ENCODE assay signal across 24 cellular contexts in genomic region chr18:22783662-22784076, GRCh38.
DNase-seq lines count a peak whose midpoint lies in the region; ATAC-seq, FAIRE-seq and TF ChIP-seq lines count a peak whose summit lies in the region.
"Had no signal": no experiment of that assay in that cellular context is flagged by ENCODE, and none has a peak within 500 bp of the region (broad histone marks: within the 10 kb centered on the region; RNA-seq: fewer than 3 reads in every experiment).

No MANE protein-coding gene starts in this region.

- CTCF ChIA-PET in WTC11 (lab: Charles Lee): no interaction called here

- H3K23ac ChIP-seq in neuronal stem cell (ENCODE audit: low read depth, low read length, poor library complexity): no peak overlapping the region

- H3K9me2 ChIP-seq in GM23338 (ENCODE audit: insufficient read depth) (peaks cover 7% of the 10 kb centered on the region), hepatocyte (replicated peaks; ENCODE audit: insufficient read depth) (no peaks in the 10 kb centered on the region)

- WGBS in hepatocyte (ENCODE audit: low lambda C conversion rate, missing lambda C conversion rate): 65% methylated on average over 4 of the region's 4 CpGs
- WGBS in neuronal stem cell (ENCODE audit: extremely low coverage in 2 of 2, insufficient read length in 2 of 2, insufficient replicate concordance in 1 of 2), 2 donors: no CpG with 5 or more reads among the region's 4 CpGs
- WGBS in right cardiac atrium: 69% methylated on average over 4 of the region's 4 CpGs

- H4K91ac ChIP-seq in neuronal stem cell (ENCODE audit: low read depth, low read length, poor library complexity): no peak overlapping the region

- no peak overlapping the region for H2BK15ac ChIP-seq in neuronal stem cell (ENCODE audit: low read length)

- H3K9me3 ChIP-seq in hepatocyte (ENCODE audit: low read depth) (no peaks in the 10 kb centered on the region), neuronal stem cell (replicated peaks in 1 of 2; ENCODE audit: control insufficient read depth in 2 of 2, insufficient read depth in 1 of 2, low read depth in 1 of 2, low read length in 2 of 2) (no peaks in the 10 kb centered on the region), right cardiac atrium (ENCODE audit: control insufficient read depth, low read length) (no peaks in the 10 kb centered on the region)
- H3K9me3 ChIP-seq: BE2C, MG63, SJSA1 had no signal

- intact Hi-C loops in right cardiac atrium (cut with DNase I): no loop called here

- H3K4me1 ChIP-seq in GM23338 (ENCODE audit: insufficient read depth): no peaks in the 10 kb centered on the region
- no peaks in the 10 kb centered on the region for H3K4me1 ChIP-seq in hepatocyte (ENCODE audit: insufficient read depth)
- H3K4me1 ChIP-seq in neuronal stem cell (ENCODE audit: control insufficient read depth in 2 of 2, insufficient read depth in 1 of 2, low read depth in 1 of 2, low read length in 2 of 2): peaks cover 0 to 9% of the 10 kb centered on the region in 2 donors
- no peaks in the 10 kb centered on the region for H3K4me1 ChIP-seq in right cardiac atrium (ENCODE audit: control insufficient read depth, insufficient read depth, low read length)
- H3K4me1 ChIP-seq: BE2C, SJSA1 had no signal

- ATAC-seq in GM23338 (peak; percentile 74), WTC11 (peak; percentile 76), right cardiac atrium (no peak)

- H3K4me1 Mint-ChIP-seq in GM23338: no peaks in the 10 kb centered on the region; the same call in 2 of the 3 replicates
- H3K4me1 Mint-ChIP-seq in WTC11: no peaks in the 10 kb centered on the region
- H3K4me1 Mint-ChIP-seq: CD14-positive monocyte; CD8-positive, alpha-beta memory T cell had no signal

- H3K36me3 ChIP-seq in GM23338 (ENCODE audit: insufficient read depth) (no peaks in the 10 kb centered on the region), hepatocyte (replicated peaks; ENCODE audit: insufficient read depth, low read depth) (no peaks in the 10 kb centered on the region), neuronal stem cell (replicated peaks in 1 of 2; ENCODE audit: control insufficient read depth in 2 of 2, insufficient read depth in 2 of 2, low read length in 2 of 2) (no peaks in the 10 kb centered on the region)
- H3K36me3 ChIP-seq: BE2C, MG63, SJSA1 had no signal

- H3F3A ChIP-seq in GM23338 (replicated peaks; ENCODE audit: low read depth): no peaks in the 10 kb centered on the region

- H3K4me2 ChIP-seq in GM23338 (no peak overlapping the region), hepatocyte (no peak overlapping the region), neuronal stem cell (ENCODE audit: insufficient read depth, low read length, poor library complexity, severe bottlenecking) (no peak overlapping the region)

- no peaks in the 10 kb centered on the region for H4K20me1 ChIP-seq in GM23338 (replicated peaks; ENCODE audit: insufficient read depth)
- no peaks in the 10 kb centered on the region for H4K20me1 ChIP-seq in hepatocyte (ENCODE audit: insufficient read depth, poor library complexity, severe bottlenecking)

- H3K27me3 ChIP-seq in GM23338 (ENCODE audit: insufficient read depth) (no peaks in the 10 kb centered on the region), hepatocyte (no peaks in the 10 kb centered on the region), neuronal stem cell (ENCODE audit: control insufficient read depth in 3 of 3, insufficient read depth in 3 of 3, low read depth in 1 of 3, low read length in 3 of 3) (no peaks in the 10 kb centered on the region), right cardiac atrium (ENCODE audit: control insufficient read depth, insufficient read depth) (no peaks in the 10 kb centered on the region)
- H3K27me3 ChIP-seq: BE2C, MG63, SJSA1 had no signal

- H3K36me3 Mint-ChIP-seq in GM23338 (ENCODE audit: low read depth): no peaks in the 10 kb centered on the region
- H3K36me3 Mint-ChIP-seq in WTC11: no peaks in the 10 kb centered on the region
- H3K36me3 Mint-ChIP-seq: CD14-positive monocyte; CD8-positive, alpha-beta memory T cell had no signal

- FAIRE-seq in H54 (lab: Jason Lieb, UNC): no peak

- H3K27ac ChIP-seq in GM23338 (ENCODE audit: low read depth) (no peak overlapping the region), hepatocyte (no peak overlapping the region), neuronal stem cell (replicated peaks; ENCODE audit: low read length) (peak overlapping the region; percentile 37), right cardiac atrium (ENCODE audit: low read length) (no peak overlapping the region)
- H3K27ac ChIP-seq: SJSA1 had no signal

- no peak overlapping the region for H2BK120ac ChIP-seq in neuronal stem cell (ENCODE audit: low read depth, low read length)

- TF ChIP-seq CTCF in GM23338 (conservative IDR thresholded peaks at IDR 0.05; ENCODE audit: low read depth in 2 of 2): no peak
- no peak for TF ChIP-seq CTCF in WTC11 (IDR thresholded peaks at IDR 0.05)
- TF ChIP-seq CTCF in hepatocyte (IDR thresholded peaks at IDR 0.05; ENCODE audit: poor library complexity): no peak

- no peak overlapping the region for H4K8ac ChIP-seq in neuronal stem cell (ENCODE audit: low read depth, low read length)

- no peak overlapping the region for H2BK12ac ChIP-seq in neuronal stem cell (ENCODE audit: low read length)

- H3K9ac ChIP-seq in neuronal stem cell (ENCODE audit: low read depth, low read length, poor library complexity): no peak overlapping the region

- peak; percentile 8 for DNase-seq in GM23338 (ENCODE audit: low spot score)
- DNase-seq in WTC11 (ENCODE audit: low spot score): no peak
- DNase-seq in hepatocyte (ENCODE audit: low spot score): peak; percentile 10
- DNase-seq in neuronal stem cell (ENCODE audit: low spot score): no peak
- DNase-seq in right cardiac atrium: no peak
- DNase-seq in GF-D8 (lab: John Stamatoyannopoulos, UW): no peak
- no peak for DNase-seq in H54 (ENCODE audit: insufficient read length, low spot score)
- DNase-seq: ACHN; BE2C; Calu3; CD8-positive, alpha-beta memory T cell; DMS153; DND-41; IMR-90; KG1; MG63; NCI-H1105 treated with DMSO at 0.1 percent for 48 hours; NCI-H2081; NCI-H2227 treated with DMSO at 0.1 percent for 48 hours; NCI-H526 treated with DMSO at 0.1 percent for 48 hours; Right ventricle myocardium superior; RPMI8226 had no signal

- no peak overlapping the region for H2BK5ac ChIP-seq in neuronal stem cell (ENCODE audit: low read length)

- H3K79me1 ChIP-seq in neuronal stem cell (ENCODE audit: low read depth, low read length): no peaks in the 10 kb centered on the region

- no peaks in the 10 kb centered on the region; the same call in 2 of the 3 replicates for H3K9me3 Mint-ChIP-seq in GM23338
- no peaks in the 10 kb centered on the region for H3K9me3 Mint-ChIP-seq in WTC11

- H3K18ac ChIP-seq in neuronal stem cell (ENCODE audit: low read length): peak overlapping the region; percentile 44

- peak overlapping the region; percentile 83 for H2AFZ ChIP-seq in GM23338
- no peak overlapping the region for H2AFZ ChIP-seq in hepatocyte
- H2AFZ ChIP-seq in neuronal stem cell (ENCODE audit: low read length): peak overlapping the region; percentile 67

- POLR2A ChIA-PET in WTC11 (lab: Charles Lee): no interaction called here

- H3K27ac Mint-ChIP-seq in GM23338 (no peak overlapping the region), WTC11 (no peak overlapping the region)
- H3K27ac Mint-ChIP-seq: CD14-positive monocyte; CD8-positive, alpha-beta memory T cell had no signal

- no peak overlapping the region for H3K4ac ChIP-seq in neuronal stem cell (ENCODE audit: low read length)

- H3K4me3 Mint-ChIP-seq in GM23338: no peak overlapping the region
- H3K4me3 Mint-ChIP-seq in WTC11: no peak overlapping the region
- H3K4me3 Mint-ChIP-seq: CD14-positive monocyte; CD8-positive, alpha-beta memory T cell had no signal

- no peak for TF ChIP-seq POLR2A in H54 (IDR thresholded peaks at IDR 0.05; ENCODE audit: low read depth, low read length)

- H3K27me3 Mint-ChIP-seq in GM23338 (ENCODE audit: insufficient read depth, low read depth, poor library complexity) (no peaks in the 10 kb centered on the region), WTC11 (ENCODE audit: low read depth) (no peaks in the 10 kb centered on the region; the same call in 1 of the 2 replicates)

- H2AK5ac ChIP-seq in neuronal stem cell (ENCODE audit: low read depth, low read length): peak overlapping the region; percentile 1

- no peaks in the 10 kb centered on the region for H3K79me2 ChIP-seq in GM23338 (replicated peaks; ENCODE audit: insufficient read depth)
- H3K79me2 ChIP-seq in hepatocyte: no peaks in the 10 kb centered on the region

- H3K4me3 ChIP-seq in GM23338 (no peak overlapping the region), hepatocyte (no peak overlapping the region), neuronal stem cell (ENCODE audit: low read length in 2 of 2) (no peak overlapping the region), right cardiac atrium (ENCODE audit: low read length) (no peak overlapping the region)
- H3K4me3 ChIP-seq: MG63, SJSA1 had no signal

- H3K14ac ChIP-seq in neuronal stem cell (ENCODE audit: low read length): no peak overlapping the region

TF ChIP-seq in GM23338, 12 proteins besides CTCF, POLR2A, EP300 and RAD21 (continues in another document):
- TF ChIP-seq STAT1 (IDR thresholded peaks at IDR 0.05; ENCODE audit: unreplicated experiment) (no peak), CREB1 (CRISPR knock-in tag; IDR thresholded peaks at IDR 0.05; ENCODE audit: low read depth) (no peak), ZNF114 (CRISPR knock-in tag; IDR thresholded peaks at IDR 0.05) (no peak), EZH2phosphoT487 (IDR thresholded peaks at IDR 0.05; ENCODE audit: unreplicated experiment) (no peak)

TF ChIP-seq in WTC11, 78 proteins besides CTCF, POLR2A, EP300 and RAD21 (continues in another document):
- TF ChIP-seq MXD4 (CRISPR knock-in tag; IDR thresholded peaks at IDR 0.05; ENCODE audit: borderline replicate concordance): no peak
- TF ChIP-seq FOXP1 (CRISPR knock-in tag; IDR thresholded peaks at IDR 0.05; ENCODE audit: borderline replicate concordance): no peak
- TF ChIP-seq ZNF671 (CRISPR knock-in tag; IDR thresholded peaks at IDR 0.05): no peak
- no peak for TF ChIP-seq E2F4 (CRISPR knock-in tag; IDR thresholded peaks at IDR 0.05; ENCODE audit: borderline replicate concordance, low read depth)
- no peak for TF ChIP-seq CREB1 (CRISPR knock-in tag; IDR thresholded peaks at IDR 0.05)
- TF ChIP-seq ZMAT4 (CRISPR knock-in tag; IDR thresholded peaks at IDR 0.05): no peak
- TF ChIP-seq ELF4 (CRISPR knock-in tag; IDR thresholded peaks at IDR 0.05; ENCODE audit: low read depth): no peak

Comparison
In these comparisons a context has a peak if more than half of its experiments do, and no peak if none do; other contexts are left out.
1. ATAC-seq: peak in GM23338 (single experiment) and WTC11 (single experiment); none in right cardiac atrium (0 of 2).
2. DNase-seq: peak in GM23338 (single experiment) and hepatocyte (single experiment); none in WTC11 (single experiment), neuronal stem cell (single experiment), right cardiac atrium (0 of 3), GF-D8 (single experiment) and H54 (single experiment).